Comparison of ENCODE assay signal across 15 cellular contexts in the genomic region with DNA sequence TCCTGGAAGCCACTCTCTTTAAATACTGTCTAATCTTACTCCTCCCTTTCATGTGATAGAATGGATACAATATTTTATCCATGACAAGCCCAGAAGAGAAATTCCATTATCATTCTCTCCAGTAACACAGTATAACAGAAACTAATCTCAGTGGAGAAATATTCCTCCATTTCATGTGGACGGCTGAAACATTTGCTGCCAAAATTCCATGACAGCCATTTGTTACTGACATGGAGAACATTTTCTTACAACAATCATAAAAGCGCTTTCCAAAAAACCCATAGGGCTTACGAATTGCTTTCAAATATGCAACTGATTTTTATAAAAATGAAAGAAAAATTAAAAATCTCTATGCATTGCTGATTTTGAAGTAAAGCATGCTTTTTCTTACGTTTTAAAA.
DNase-seq lines count a peak whose midpoint lies in the region; ATAC-seq and TF ChIP-seq lines count a peak whose summit lies in the region.
"Had no signal": no experiment of that assay in that cellular context is flagged by ENCODE, and none has a peak within 500 bp of the region (broad histone marks: within the 10 kb centered on the region; RNA-seq: fewer than 3 reads in every experiment).

No MANE protein-coding gene starts in this region.

- CTCF ChIA-PET in activated CD8-positive, alpha-beta memory T cell treated with anti-CD3 and anti-CD28 coated beads, Interleukin-2, amount 10 ng/mL, durations not matched to agents 7 days and 5 days (lab: Charles Lee), result no interaction called here

- TF ChIP-seq POLR2A in gastroesophageal sphincter (IDR thresholded peaks at IDR 0.05), result no peak

- H3K4me3 ChIP-seq in AG10803 (ENCODE audit: low read length) (no peak overlapping the region), adipocyte (ENCODE audit: low read length) (peak overlapping the region; percentile 6), gastroesophageal sphincter (no peak overlapping the region), osteoblast (ENCODE audit: insufficient read depth, low read length) (no peak overlapping the region)
- H3K4me3 ChIP-seq: GM23338 had no signal

- H3K4me3 Mint-ChIP-seq in activated CD8-positive, alpha-beta memory T cell treated with anti-CD3 and anti-CD28 coated beads, Interleukin-2, amount 10 ng/mL, durations not matched to agents 7 days and 5 days, result no peak overlapping the region
- H3K4me3 Mint-ChIP-seq: CD4-positive, alpha-beta memory T cell; GM23338 had no signal

- peaks cover 6% of the 10 kb centered on the region for H3K36me3 Mint-ChIP-seq in activated CD8-positive, alpha-beta memory T cell treated with anti-CD3 and anti-CD28 coated beads, Interleukin-2, amount 10 ng/mL, durations not matched to agents 7 days and 5 days
- H3K36me3 Mint-ChIP-seq: CD4-positive, alpha-beta memory T cell had no signal

- H3K27me3 ChIP-seq in adipocyte (replicated peaks; ENCODE audit: control insufficient read depth, insufficient read depth, low read length) (no peaks in the 10 kb centered on the region), gastroesophageal sphincter (no peaks in the 10 kb centered on the region), osteoblast (ENCODE audit: insufficient read depth, low read length) (no peaks in the 10 kb centered on the region)
- H3K27me3 ChIP-seq: BE2C had no signal

- no peak for TF ChIP-seq EP300 in gastroesophageal sphincter (IDR thresholded peaks at IDR 0.05)

- ATAC-seq in gastroesophageal sphincter, result no peak
- ATAC-seq in activated CD8-positive, alpha-beta memory T cell treated with anti-CD3 and anti-CD28 coated beads, Interleukin-2, amount 10 ng/mL, durations not matched to agents 7 days and 5 days, result no peak
- ATAC-seq: GM23338 had no signal

- H3K9ac ChIP-seq in adipocyte (ENCODE audit: low read length), result peak overlapping the region; percentile 14

- no peaks in the 10 kb centered on the region for H3K9me3 ChIP-seq in adipocyte (ENCODE audit: control insufficient read depth, low read length)
- H3K9me3 ChIP-seq in gastroesophageal sphincter, result no peaks in the 10 kb centered on the region
- no peaks in the 10 kb centered on the region for H3K9me3 ChIP-seq in osteoblast (ENCODE audit: low read depth, low read length)
- H3K9me3 ChIP-seq: BE2C had no signal

- H3K36me3 ChIP-seq in adipocyte (ENCODE audit: control insufficient read depth, insufficient read depth, low read length, severe bottlenecking) (no peaks in the 10 kb centered on the region), gastroesophageal sphincter (no peaks in the 10 kb centered on the region), osteoblast (ENCODE audit: insufficient read depth, low read length) (no peaks in the 10 kb centered on the region)
- H3K36me3 ChIP-seq: BE2C had no signal

- DNase-seq in AG10803 (ENCODE audit: low read depth) (peak; percentile 8), adipocyte (ENCODE audit: low read depth) (no peak), osteoblast (ENCODE audit: insufficient read length, low spot score, missing footprints) (no peak), iPS-NIHi11 (ENCODE audit: low spot score) (no peak), Kasumi-1 (lab: John Stamatoyannopoulos, UW) (no peak)
- DNase-seq in activated CD8-positive, alpha-beta memory T cell treated with anti-CD3 and anti-CD28 coated beads, Interleukin-2, amount 10 ng/mL, durations not matched to agents 7 days and 5 days, result no peak
- DNase-seq in stimulated activated CD4-positive, alpha-beta T cell treated with anti-CD3 and anti-CD28 coated beads, Interleukin-2, amount 100 ng/mL, for 24 hours, result no peak
- DNase-seq: BE2C; CD4-positive, alpha-beta memory T cell; DND-41; GDM1; H7 had no signal

- H4K20me1 ChIP-seq in osteoblast (ENCODE audit: insufficient read depth, low read length), result no peaks in the 10 kb centered on the region

- H3K27ac Mint-ChIP-seq in activated CD8-positive, alpha-beta memory T cell treated with anti-CD3 and anti-CD28 coated beads, Interleukin-2, amount 10 ng/mL, durations not matched to agents 7 days and 5 days, result no peak overlapping the region
- H3K27ac Mint-ChIP-seq: GM23338 had no signal

- no peak overlapping the region for H3K4me2 ChIP-seq in osteoblast (ENCODE audit: insufficient read depth, low read length)
- H3K4me2 ChIP-seq: GM23338 had no signal

- H3K79me2 ChIP-seq in osteoblast (ENCODE audit: insufficient read depth, low read length), result no peaks in the 10 kb centered on the region

- WGBS in gastroesophageal sphincter (ENCODE audit: low coverage in 1 of 2), 2 donors, result 18 to 28% methylated on average over 4 of the region's 4 CpGs

- no peaks in the 10 kb centered on the region for H3K9me3 Mint-ChIP-seq in activated CD8-positive, alpha-beta memory T cell treated with anti-CD3 and anti-CD28 coated beads, Interleukin-2, amount 10 ng/mL, durations not matched to agents 7 days and 5 days (ENCODE audit: low read depth)

- peak overlapping the region; percentile 67 for H2AFZ ChIP-seq in osteoblast (ENCODE audit: low read length)
- H2AFZ ChIP-seq: GM23338 had no signal

- no peaks in the 10 kb centered on the region for H3K27me3 Mint-ChIP-seq in activated CD8-positive, alpha-beta memory T cell treated with anti-CD3 and anti-CD28 coated beads, Interleukin-2, amount 10 ng/mL, durations not matched to agents 7 days and 5 days
- H3K27me3 Mint-ChIP-seq: CD4-positive, alpha-beta memory T cell had no signal

- H3K27ac ChIP-seq in gastroesophageal sphincter, result peak overlapping the region in 3 of 4 donors; percentile 4 to 35 (median 14)
- no peak overlapping the region for H3K27ac ChIP-seq in osteoblast (ENCODE audit: low read depth, low read length)
- H3K27ac ChIP-seq: C4-2B had no signal

- no peak for TF ChIP-seq CTCF in AG10803 (conservative IDR thresholded peaks at IDR 0.05; ENCODE audit: low read length)
- TF ChIP-seq CTCF in gastroesophageal sphincter (IDR thresholded peaks at IDR 0.05), result no peak
- TF ChIP-seq CTCF in osteoblast (IDR thresholded peaks at IDR 0.05; ENCODE audit: extremely low read depth, low read depth, low read length), result no peak

- H3K4me1 ChIP-seq in adipocyte (ENCODE audit: control insufficient read depth, insufficient read depth, low read length) (peaks cover 39% of the 10 kb centered on the region), gastroesophageal sphincter (peaks cover 0 to 17% (median 0%) of the 10 kb centered on the region in 3 donors), osteoblast (ENCODE audit: insufficient read depth, low read length) (peaks cover 7% of the 10 kb centered on the region)
- H3K4me1 ChIP-seq: BE2C had no signal

- H3K4me1 Mint-ChIP-seq in activated CD8-positive, alpha-beta memory T cell treated with anti-CD3 and anti-CD28 coated beads, Interleukin-2, amount 10 ng/mL, durations not matched to agents 7 days and 5 days, result peaks cover 15% of the 10 kb centered on the region
- H3K4me1 Mint-ChIP-seq: GM23338 had no signal
